In the genomic region with DNA sequence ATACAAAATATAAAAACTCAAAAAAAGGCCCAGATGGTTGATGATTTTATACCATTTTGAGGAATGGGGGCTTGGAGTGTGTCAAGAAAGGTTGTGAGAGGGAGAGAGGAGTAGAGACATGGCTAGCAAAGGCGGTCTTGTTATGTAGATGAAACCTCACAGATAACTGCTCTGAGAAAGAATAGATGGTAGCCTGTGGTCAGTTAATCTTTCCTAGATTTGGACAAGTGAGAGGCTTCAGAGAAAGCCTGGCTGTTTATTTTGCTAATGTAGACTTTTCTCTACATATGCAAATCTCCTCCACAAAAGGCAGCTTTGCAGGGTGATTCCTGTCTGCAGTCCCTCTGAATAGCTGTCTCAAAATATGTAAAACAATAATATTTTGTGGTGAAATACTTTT, we compare ENCODE assay signal across 28 cellular contexts.
DNase-seq lines count a peak whose midpoint lies in the region; ATAC-seq and TF ChIP-seq lines count a peak whose summit lies in the region.
"Had no signal": no experiment of that assay in that cellular context is flagged by ENCODE, and none has a peak within 500 bp of the region (broad histone marks: within the 10 kb centered on the region; RNA-seq: fewer than 3 reads in every experiment).

No MANE protein-coding gene starts in this region.

- H3K4me3 Mint-ChIP-seq in WTC11 (peak overlapping the region; percentile 33), CD14-positive monocyte (no peak overlapping the region)
- H3K4me3 Mint-ChIP-seq: CD4-positive, alpha-beta memory T cell; T-cell had no signal

- intact Hi-C loops in ascending aorta (cut with DNase I) (no loop called here), CD14-positive monocyte (cut with micrococcal nuclease) (no loop called here)

- H3K4me1 Mint-ChIP-seq in WTC11 (peaks cover 33% of the 10 kb centered on the region), CD14-positive monocyte (no peaks in the 10 kb centered on the region)
- H3K4me1 Mint-ChIP-seq: CD4-positive, alpha-beta memory T cell; T-cell had no signal

- H3K27ac Mint-ChIP-seq in WTC11 (peak overlapping the region; percentile 64), CD14-positive monocyte (no peak overlapping the region)
- H3K27ac Mint-ChIP-seq: CD4-positive, alpha-beta memory T cell; T-cell had no signal

- H3K27me3 ChIP-seq in HAP-1 (ENCODE audit: low read depth) (no peaks in the 10 kb centered on the region), iPS-20b (ENCODE audit: insufficient read depth, low read length) (no peaks in the 10 kb centered on the region), ascending aorta (no peaks in the 10 kb centered on the region)
- H3K27me3 ChIP-seq: BLaER1 treated with 17β-estradiol and CSF1 and Interleukin-3, amounts not matched to agents 10 nM and 100 nM had no signal

- H3K27me3 Mint-ChIP-seq in WTC11 (ENCODE audit: low read depth) (peaks cover 7% of the 10 kb centered on the region), CD14-positive monocyte (ENCODE audit: low read depth in 3 of 3) (no peaks in the 10 kb centered on the region)
- H3K27me3 Mint-ChIP-seq: CD4-positive, alpha-beta memory T cell; T-cell had no signal

- H3K27ac ChIP-seq in iPS-20b (ENCODE audit: low read length): peak overlapping the region; percentile 18
- H3K27ac ChIP-seq in ascending aorta: no peak overlapping the region
- H3K27ac ChIP-seq: A549; BLaER1 treated with 17β-estradiol and CSF1 and Interleukin-3, amounts not matched to agents 10 nM and 100 nM; RWPE1 had no signal

- POLR2A ChIA-PET in WTC11 (lab: Charles Lee): no interaction called here

- H3K4me3 ChIP-seq in HAP-1 (no peak overlapping the region), iPS-20b (ENCODE audit: low read length) (peak overlapping the region; percentile 3; the same call in 1 of the 2 replicates), ascending aorta (no peak overlapping the region)
- H3K4me3 ChIP-seq: A549; BLaER1 treated with 17β-estradiol and CSF1 and Interleukin-3, amounts not matched to agents 10 nM and 100 nM had no signal

- TF ChIP-seq CTCF in WTC11 (IDR thresholded peaks at IDR 0.05) (no peak), ascending aorta (IDR thresholded peaks at IDR 0.05) (no peak), CD14-positive monocyte (IDR thresholded peaks at IDR 0.05) (no peak)

- H3K9me3 ChIP-seq in HAP-1 (no peaks in the 10 kb centered on the region), iPS-20b (ENCODE audit: insufficient read depth, low read depth, low read length) (peaks cover 7% of the 10 kb centered on the region; the same call in 1 of the 2 replicates), ascending aorta (no peaks in the 10 kb centered on the region)
- H3K9me3 ChIP-seq: Caco-2 had no signal

- H3K36me3 ChIP-seq in HAP-1 (replicated peaks): no peaks in the 10 kb centered on the region
- H3K36me3 ChIP-seq in iPS-20b (ENCODE audit: insufficient read depth, low read depth, low read length): no peaks in the 10 kb centered on the region
- no peaks in the 10 kb centered on the region for H3K36me3 ChIP-seq in ascending aorta
- H3K36me3 ChIP-seq: BLaER1 treated with 17β-estradiol and CSF1 and Interleukin-3, amounts not matched to agents 10 nM and 100 nM had no signal

- in situ Hi-C loops in HAP-1 (cut with MboI; ENCODE audit: low sequenced_read_pairs): no loop called here

- H3K4me1 ChIP-seq in HAP-1 (peaks cover 24% of the 10 kb centered on the region), iPS-20b (ENCODE audit: insufficient read depth, low read length) (peaks cover 30% of the 10 kb centered on the region; the same call in 1 of the 2 replicates), ascending aorta (no peaks in the 10 kb centered on the region)
- H3K4me1 ChIP-seq: A549, Caco-2 had no signal

- H3K9me3 Mint-ChIP-seq in WTC11 (peaks cover 24% of the 10 kb centered on the region), CD14-positive monocyte (peaks cover 0 to 11% (median 9%) of the 10 kb centered on the region in 7 donors)

- DNase-seq in HAP-1 (ENCODE audit: low spot score in 2 of 2) (peak; percentile 73 to 99), WTC11 (ENCODE audit: low spot score) (no peak), ascending aorta (ENCODE audit: low spot score in 2 of 2) (no peak), CD14-positive monocyte (ENCODE audit: low spot score) (no peak), DMS53 (lab: John Stamatoyannopoulos, UW) (no peak), NK-92 (lab: John Stamatoyannopoulos, UW; ENCODE audit: unreplicated experiment) (no peak)
- DNase-seq: AML-193; Caco-2; CD4-positive, alpha-beta memory T cell; DMS79 treated with DMSO at 0.1 percent for 48 hours; Karpas-422; NCI-H1092 treated with DMSO at 0.1 percent for 48 hours; NCI-H146; NCI-H1930; NCI-H2107; NCI-H446; NCI-H524 treated with DMSO at 0.1 percent for 48 hours; NCI-H774; NK-92 treated with Interleukin-12 subunit alpha and Interleukin-12 subunit beta, amount 100 ng/mL, for 24 hours; SHP77; T-cell had no signal

- peak; percentile 85 for ATAC-seq in WTC11
- ATAC-seq: A549, HCT116, HepG2, Panc1, T-cell had no signal

- no peak overlapping the region; the same call in 1 of the 2 replicates for H3K9ac ChIP-seq in iPS-20b (ENCODE audit: low read depth, low read length)
- H3K9ac ChIP-seq: BLaER1 treated with 17β-estradiol and CSF1 and Interleukin-3, amounts not matched to agents 10 nM and 100 nM had no signal

- CTCF ChIA-PET in WTC11 (lab: Charles Lee): no interaction called here

- H3K36me3 Mint-ChIP-seq in WTC11: peaks cover 22% of the 10 kb centered on the region
- no peaks in the 10 kb centered on the region for H3K36me3 Mint-ChIP-seq in CD14-positive monocyte
- H3K36me3 Mint-ChIP-seq: CD4-positive, alpha-beta memory T cell; T-cell had no signal

TF ChIP-seq in WTC11, 78 proteins besides CTCF, POLR2A, EP300 and RAD21:
- TF ChIP-seq ZNF121 (CRISPR knock-in tag; IDR thresholded peaks at IDR 0.05): no peak
- no peak for TF ChIP-seq FOXP1 (CRISPR knock-in tag; IDR thresholded peaks at IDR 0.05; ENCODE audit: borderline replicate concordance)
- TF ChIP-seq, protein P1, sequence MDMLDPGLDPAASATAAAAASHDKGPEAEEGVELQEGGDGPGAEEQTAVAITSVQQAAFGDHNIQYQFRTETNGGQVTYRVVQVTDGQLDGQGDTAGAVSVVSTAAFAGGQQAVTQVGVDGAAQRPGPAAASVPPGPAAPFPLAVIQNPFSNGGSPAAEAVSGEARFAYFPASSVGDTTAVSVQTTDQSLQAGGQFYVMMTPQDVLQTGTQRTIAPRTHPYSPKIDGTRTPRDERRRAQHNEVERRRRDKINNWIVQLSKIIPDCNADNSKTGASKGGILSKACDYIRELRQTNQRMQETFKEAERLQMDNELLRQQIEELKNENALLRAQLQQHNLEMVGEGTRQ (CRISPR knock-in tag; IDR thresholded peaks at IDR 0.05): no peak
- no peak for TF ChIP-seq NR2C2 (CRISPR knock-in tag; IDR thresholded peaks at IDR 0.05)
- TF ChIP-seq, protein P2, sequence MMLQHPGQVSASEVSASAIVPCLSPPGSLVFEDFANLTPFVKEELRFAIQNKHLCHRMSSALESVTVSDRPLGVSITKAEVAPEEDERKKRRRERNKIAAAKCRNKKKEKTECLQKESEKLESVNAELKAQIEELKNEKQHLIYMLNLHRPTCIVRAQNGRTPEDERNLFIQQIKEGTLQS (CRISPR knock-in tag; conservative IDR thresholded peaks at IDR 0.05): no peak
- TF ChIP-seq, protein P3, sequence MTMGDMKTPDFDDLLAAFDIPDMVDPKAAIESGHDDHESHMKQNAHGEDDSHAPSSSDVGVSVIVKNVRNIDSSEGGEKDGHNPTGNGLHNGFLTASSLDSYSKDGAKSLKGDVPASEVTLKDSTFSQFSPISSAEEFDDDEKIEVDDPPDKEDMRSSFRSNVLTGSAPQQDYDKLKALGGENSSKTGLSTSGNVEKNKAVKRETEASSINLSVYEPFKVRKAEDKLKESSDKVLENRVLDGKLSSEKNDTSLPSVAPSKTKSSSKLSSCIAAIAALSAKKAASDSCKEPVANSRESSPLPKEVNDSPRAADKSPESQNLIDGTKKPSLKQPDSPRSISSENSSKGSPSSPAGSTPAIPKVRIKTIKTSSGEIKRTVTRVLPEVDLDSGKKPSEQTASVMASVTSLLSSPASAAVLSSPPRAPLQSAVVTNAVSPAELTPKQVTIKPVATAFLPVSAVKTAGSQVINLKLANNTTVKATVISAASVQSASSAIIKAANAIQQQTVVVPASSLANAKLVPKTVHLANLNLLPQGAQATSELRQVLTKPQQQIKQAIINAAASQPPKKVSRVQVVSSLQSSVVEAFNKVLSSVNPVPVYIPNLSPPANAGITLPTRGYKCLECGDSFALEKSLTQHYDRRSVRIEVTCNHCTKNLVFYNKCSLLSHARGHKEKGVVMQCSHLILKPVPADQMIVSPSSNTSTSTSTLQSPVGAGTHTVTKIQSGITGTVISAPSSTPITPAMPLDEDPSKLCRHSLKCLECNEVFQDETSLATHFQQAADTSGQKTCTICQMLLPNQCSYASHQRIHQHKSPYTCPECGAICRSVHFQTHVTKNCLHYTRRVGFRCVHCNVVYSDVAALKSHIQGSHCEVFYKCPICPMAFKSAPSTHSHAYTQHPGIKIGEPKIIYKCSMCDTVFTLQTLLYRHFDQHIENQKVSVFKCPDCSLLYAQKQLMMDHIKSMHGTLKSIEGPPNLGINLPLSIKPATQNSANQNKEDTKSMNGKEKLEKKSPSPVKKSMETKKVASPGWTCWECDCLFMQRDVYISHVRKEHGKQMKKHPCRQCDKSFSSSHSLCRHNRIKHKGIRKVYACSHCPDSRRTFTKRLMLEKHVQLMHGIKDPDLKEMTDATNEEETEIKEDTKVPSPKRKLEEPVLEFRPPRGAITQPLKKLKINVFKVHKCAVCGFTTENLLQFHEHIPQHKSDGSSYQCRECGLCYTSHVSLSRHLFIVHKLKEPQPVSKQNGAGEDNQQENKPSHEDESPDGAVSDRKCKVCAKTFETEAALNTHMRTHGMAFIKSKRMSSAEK (CRISPR knock-in tag; IDR thresholded peaks at IDR 0.05; ENCODE audit: borderline replicate concordance): no peak
- no peak for TF ChIP-seq SMAD4 (CRISPR knock-in tag; IDR thresholded peaks at IDR 0.05)
- no peak for TF ChIP-seq KAT7 (CRISPR knock-in tag; IDR thresholded peaks at IDR 0.05; ENCODE audit: borderline replicate concordance)
- no peak for TF ChIP-seq GRHL2 (CRISPR knock-in tag; IDR thresholded peaks at IDR 0.05; ENCODE audit: insufficient replicate concordance, severe bottlenecking)
- TF ChIP-seq NR3C1 (CRISPR knock-in tag; conservative IDR thresholded peaks at IDR 0.05; ENCODE audit: low read depth): no peak
- no peak for TF ChIP-seq ZNF232 (CRISPR knock-in tag; IDR thresholded peaks at IDR 0.05)
- no peak for TF ChIP-seq ATF1 (CRISPR knock-in tag; IDR thresholded peaks at IDR 0.05)

Comparison
In these comparisons a context has a peak if more than half of its experiments do, and no peak if none do; other contexts are left out.
1. DNase-seq: peak in HAP-1 (2 of 2); none in WTC11 (single experiment), ascending aorta (0 of 2), CD14-positive monocyte (single experiment), DMS53 (single experiment) and NK-92 (single experiment).